ENCODE assay signal across 7 cellular contexts in genomic region chr9:87973791-87974292, GRCh38. TPM values are rescaled to one million over a fixed set of nuclear protein-coding genes. Genes with fewer than 3 reads are reported as not detected.
DNase-seq lines count a peak whose midpoint lies in the region; ATAC-seq and TF ChIP-seq lines count a peak whose summit lies in the region.

No MANE protein-coding gene starts in this region.

- DNase-seq in WERI-Rb-1 (peak; percentile 25), left ventricle myocardium inferior (no peak), NCI-H2196 (lab: John Stamatoyannopoulos, UW; ENCODE audit: unreplicated experiment) (no peak), AG08396 (ENCODE audit: low spot score) (no peak)

- CTCF ChIA-PET in HEK293 (lab: Yijun Ruan, JAX) = interaction anchor here (1.2 kb wide), 1 partner anchor 248 kb away, joined by 4 read pairs; the partner anchor contains the start of gene CTSL

- H3K27ac ChIP-seq in HEK293 (ENCODE audit: extremely low read depth, low read depth, low read length) (peak overlapping the region; percentile 45; the same call in 1 of the 2 replicates), WERI-Rb-1 (peak overlapping the region; percentile 41; the same call in 1 of the 2 replicates), left ventricle myocardium inferior (replicated peaks) (peak overlapping the region; percentile 48), skeletal muscle tissue (ENCODE audit: low read depth, low read length) (no peak overlapping the region)

- H3K4me1 ChIP-seq in HEK293 (ENCODE audit: control insufficient read depth, insufficient read depth, low read length) = no peaks in the 10 kb centered on the region; the same call in 1 of the 2 replicates
- peaks cover 20% of the 10 kb centered on the region for H3K4me1 ChIP-seq in left ventricle myocardium inferior
- peaks cover 12 to 14% (median 13%) of the 10 kb centered on the region in 3 donors for H3K4me1 ChIP-seq in skeletal muscle tissue (ENCODE audit: control insufficient read depth in 3 of 3, insufficient read depth in 3 of 3, low read length in 3 of 3)

- POLR2A ChIA-PET in HEK293 (lab: Yijun Ruan, JAX) = interaction anchor here (0.8 to 1.2 kb wide), 3 partner anchors 25 to 248 kb away, joined by 3 to 8 read pairs (median 3); partner anchors contain the start of gene CTSL

- no peaks in the 10 kb centered on the region for H3K27me3 ChIP-seq in WERI-Rb-1 (ENCODE audit: insufficient read depth, low read depth, severe bottlenecking)
- H3K27me3 ChIP-seq in left ventricle myocardium inferior (ENCODE audit: low read depth) = no peaks in the 10 kb centered on the region
- H3K27me3 ChIP-seq in skeletal muscle tissue (ENCODE audit: control insufficient read depth in 3 of 3, insufficient read depth in 3 of 3, low read length in 3 of 3) = no peaks in the 10 kb centered on the region

- H3K9ac ChIP-seq in skeletal muscle tissue (ENCODE audit: low read depth in 1 of 3, low read length in 3 of 3) = peak overlapping the region in 2 of 3 donors; percentile 15 to 71

- TF ChIP-seq CTCF in HEK293 (tag by site-specific recombination; IDR thresholded peaks at IDR 0.05) = no peak
- no peak for TF ChIP-seq CTCF in WERI-Rb-1 (IDR thresholded peaks at IDR 0.05; ENCODE audit: low read depth, low read length)
- TF ChIP-seq CTCF in left ventricle myocardium inferior (IDR thresholded peaks at IDR 0.05; ENCODE audit: borderline replicate concordance) = no peak

- intact Hi-C loops in left ventricle myocardium inferior (cut with micrococcal nuclease) = no loop called here

- H3K9me3 ChIP-seq in HEK293 (ENCODE audit: control insufficient read depth, insufficient read depth, low read depth, low read length) (no peaks in the 10 kb centered on the region), WERI-Rb-1 (ENCODE audit: severe bottlenecking) (no peaks in the 10 kb centered on the region), left ventricle myocardium inferior (replicated peaks) (no peaks in the 10 kb centered on the region), skeletal muscle tissue (ENCODE audit: control insufficient read depth in 3 of 3, low read length in 3 of 3) (no peaks in the 10 kb centered on the region)

- ATAC-seq in HG03432 (IDR thresholded peaks at IDR 0.05; ENCODE audit: unreplicated experiment) = no peak

- H3K36me3 ChIP-seq in HEK293 (ENCODE audit: control insufficient read depth in 2 of 2, insufficient read depth in 1 of 2, low read length in 2 of 2) (peaks cover 0 to 24% of the 10 kb centered on the region in 2 experiments; a peak in 1 of 3 replicates), WERI-Rb-1 (0 out of 2 replicates have a peak, but pooled peaks cover 2% of the 10 kb centered on the region), left ventricle myocardium inferior (no peaks in the 10 kb centered on the region), skeletal muscle tissue (ENCODE audit: control insufficient read depth in 3 of 3, insufficient read depth in 3 of 3, low read length in 3 of 3) (peaks cover 0 to 8% (median 5%) of the 10 kb centered on the region in 3 donors)

- H3K4me3 ChIP-seq in HEK293 (ENCODE audit: low read depth, low read length) (peak overlapping the region; percentile 59), WERI-Rb-1 (ENCODE audit: low read depth, low read length) (peak overlapping the region; percentile 82), left ventricle myocardium inferior (peak overlapping the region; percentile 76), skeletal muscle tissue (ENCODE audit: low read length in 3 of 3) (peak overlapping the region; percentile 82 to 87 (median 82))

TF ChIP-seq in HEK293, 187 proteins besides CTCF, POLR2A, EP300 and RAD21:
- TF ChIP-seq GLIS2 (tag by site-specific recombination; IDR thresholded peaks at IDR 0.05) (peak; percentile 54; the same call in 1 of the 2 replicates), ZEB2 (tag by site-specific recombination; IDR thresholded peaks at IDR 0.05) (no peak), ZNF335 (tag by site-specific recombination; conservative IDR thresholded peaks at IDR 0.05) (peak; percentile 31; the same call in 1 of the 2 replicates)
TF ChIP-seq in HEK293: peak in this region for 2.

RNA-seq across cellular contexts. Expression of gene CDK20, which starts 0.5 kb away (rescaled TPM):
- total RNA-seq in left ventricle myocardium inferior (2.8 TPM), skeletal muscle tissue (2.1 TPM)

RNA-seq across cellular contexts. Expression of gene SPATA31C1, which starts 56.1 kb away (rescaled TPM):
- total RNA-seq in left ventricle myocardium inferior = not detected
- total RNA-seq in skeletal muscle tissue = not detected
